In the genomic region with DNA sequence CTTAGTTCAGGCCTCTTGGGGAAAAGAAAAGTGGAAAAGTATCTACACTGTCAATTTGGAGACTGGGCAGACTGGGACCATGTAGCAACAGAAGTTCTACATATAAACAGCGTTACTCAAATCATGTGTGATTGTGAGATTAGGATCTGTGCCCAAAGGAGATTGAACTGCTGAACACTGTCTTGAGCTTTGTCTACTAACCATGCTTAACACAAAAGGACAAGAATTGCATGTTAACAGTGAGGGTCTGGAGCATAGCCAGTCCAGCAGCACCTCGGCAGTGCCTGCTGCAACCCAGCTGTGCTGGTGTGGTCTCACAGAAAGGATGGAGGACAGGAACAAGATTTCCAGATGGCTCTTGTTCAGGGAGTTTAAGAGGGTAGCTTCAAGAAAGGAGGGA, we compare ENCODE assay signal across 10 cellular contexts. TPM values are rescaled to one million over a fixed set of nuclear protein-coding genes. Genes with fewer than 3 reads are reported as not detected.
DNase-seq lines count a peak whose midpoint lies in the region; ATAC-seq, FAIRE-seq and TF ChIP-seq lines count a peak whose summit lies in the region.
"Had no signal": no experiment of that assay in that cellular context is flagged by ENCODE, and none has a peak within 500 bp of the region (broad histone marks: within the 10 kb centered on the region; RNA-seq: fewer than 3 reads in every experiment).

No MANE protein-coding gene starts in this region.

- H3K79me1 ChIP-seq in IMR-90 (ENCODE audit: low read depth in 1 of 2, low read length in 2 of 2), result peaks cover 30 to 77% of the 10 kb centered on the region in 2 experiments

- no peak overlapping the region for H3K18ac ChIP-seq in IMR-90 (ENCODE audit: low read depth, low read length)

- H3K4me1 Mint-ChIP-seq in CD4-positive, CD25-positive, alpha-beta regulatory T cell, result peaks cover 41 to 84% (median 74%) of the 10 kb centered on the region in 4 donors
- peaks cover 32 to 73% (median 55%) of the 10 kb centered on the region in 7 donors for H3K4me1 Mint-ChIP-seq in naive thymus-derived CD4-positive, alpha-beta T cell

- no peak overlapping the region for H2AK9ac ChIP-seq in IMR-90 (replicated peaks; ENCODE audit: low read depth, low read length, poor library complexity)

- H3K4me1 ChIP-seq in CD4-positive, CD25-positive, alpha-beta regulatory T cell (ENCODE audit: control insufficient read depth, insufficient read depth, low read length, poor library complexity, severe bottlenecking), result peaks cover 82% of the 10 kb centered on the region
- H3K4me1 ChIP-seq in IMR-90 (ENCODE audit: control insufficient read depth, insufficient read depth, low read length), result peaks cover 8% of the 10 kb centered on the region
- peaks cover 5 to 45% of the 10 kb centered on the region in 2 donors for H3K4me1 ChIP-seq in naive thymus-derived CD4-positive, alpha-beta T cell (ENCODE audit: control insufficient read depth in 2 of 2, insufficient read depth in 2 of 2, low read length in 2 of 2)

- H3K14ac ChIP-seq in IMR-90 (replicated peaks; ENCODE audit: low read depth, low read length), result no peak overlapping the region; the same call in 1 of the 2 replicates

- no CpG with 5 or more reads among the region's 2 CpGs for WGBS in IMR-90 (ENCODE audit: extremely low coverage in 2 of 2, insufficient read length in 1 of 2), 2 experiments

- H3K23ac ChIP-seq in IMR-90 (ENCODE audit: low read depth, low read length), result peak overlapping the region; percentile 46

- dilution Hi-C loops in IMR-90 (cut with HindIII; ENCODE audit: low sequenced_read_pairs, unreplicated experiment), result no loop called here

- H4K8ac ChIP-seq in IMR-90 (ENCODE audit: low read depth in 2 of 2, low read length in 2 of 2), result peak overlapping the region in 1 of 2 experiments; percentile 6; a peak in 1 of 4 replicates

- TF ChIP-seq RAD21 in IMR-90 (IDR thresholded peaks at IDR 0.05; ENCODE audit: low read length), result no peak

- H3K9me3 Mint-ChIP-seq in CD4-positive, CD25-positive, alpha-beta regulatory T cell, result peaks cover 0 to 2% (median 0%) of the 10 kb centered on the region in 7 donors
- H3K9me3 Mint-ChIP-seq in naive thymus-derived CD4-positive, alpha-beta T cell, result no peaks in the 10 kb centered on the region

- in situ Hi-C loops in IMR-90 (cut with MboI; ENCODE audit: low sequenced_read_pairs), result no loop called here

- peak overlapping the region; percentile 6 to 84 (median 8) for H3K27ac Mint-ChIP-seq in CD4-positive, CD25-positive, alpha-beta regulatory T cell
- peak overlapping the region in 6 of 9 donors; percentile 2 to 82 (median 14) for H3K27ac Mint-ChIP-seq in naive thymus-derived CD4-positive, alpha-beta T cell

- ATAC-seq in CD4-positive, CD25-positive, alpha-beta regulatory T cell (ENCODE audit: low read depth in 2 of 2), result no peak
- ATAC-seq in IMR-90 (ENCODE audit: low read depth), result peak; percentile 32
- ATAC-seq in naive thymus-derived CD4-positive, alpha-beta T cell, result no peak

- H2BK5ac ChIP-seq in IMR-90 (ENCODE audit: low read depth, low read length, poor library complexity, severe bottlenecking), result no peak overlapping the region

- peak overlapping the region; percentile 90 for H3K4me3 ChIP-seq in CD4-positive, CD25-positive, alpha-beta regulatory T cell (ENCODE audit: low read depth, low read length)
- H3K4me3 ChIP-seq in IMR-90 (ENCODE audit: insufficient read depth, low read depth, low read length), result no peak overlapping the region
- no peak overlapping the region for H3K4me3 ChIP-seq in naive thymus-derived CD4-positive, alpha-beta T cell (ENCODE audit: low read length)

- peak overlapping the region; percentile 29 for H2AFZ ChIP-seq in IMR-90 (replicated peaks; ENCODE audit: low read length, poor library complexity)

- no peak overlapping the region for H2AK5ac ChIP-seq in IMR-90 (ENCODE audit: low read depth, low read length)

- no peaks in the 10 kb centered on the region for H3K36me3 Mint-ChIP-seq in CD4-positive, CD25-positive, alpha-beta regulatory T cell
- H3K36me3 Mint-ChIP-seq in naive thymus-derived CD4-positive, alpha-beta T cell, result peaks cover 0 to 7% (median 0%) of the 10 kb centered on the region in 5 donors

- H2BK120ac ChIP-seq in IMR-90 (ENCODE audit: low read depth, low read length), result no peak overlapping the region

- DNase-seq in CD4-positive, CD25-positive, alpha-beta regulatory T cell, result no peak
- peak; percentile 45 for DNase-seq in IMR-90
- peak; percentile 59 for DNase-seq in astrocyte of the hippocampus (ENCODE audit: low read depth, low spot score)
- DNase-seq in naive thymus-derived CD4-positive, alpha-beta T cell, result no peak
- no peak for DNase-seq in D721Med (ENCODE audit: insufficient read length, low spot score)
- no peak for DNase-seq in activated CD4-positive, CD25-positive, alpha-beta regulatory T cell (lab: John Stamatoyannopoulos, UW)
- no peak for DNase-seq in GF-D8 (lab: John Stamatoyannopoulos, UW)
- no peak for DNase-seq in H54 (ENCODE audit: insufficient read length, low spot score)
- DNase-seq: aorta, islet precursor cell had no signal

- H3K4me3 Mint-ChIP-seq in CD4-positive, CD25-positive, alpha-beta regulatory T cell, result peak overlapping the region; percentile 17 to 87 (median 56)
- H3K4me3 Mint-ChIP-seq in naive thymus-derived CD4-positive, alpha-beta T cell, result peak overlapping the region in 1 of 10 donors; percentile 62

- TF ChIP-seq POLR2A in IMR-90 (IDR thresholded peaks at IDR 0.05; ENCODE audit: low read depth, low read length) (no peak), H54 (IDR thresholded peaks at IDR 0.05; ENCODE audit: low read depth, low read length) (no peak)

- BruUV-seq in IMR-90 (replicated peaks; lab: Mats Ljungman, UMichigan), result no TSS peak

- H4K91ac ChIP-seq in IMR-90 (ENCODE audit: insufficient read depth, low read depth, low read length), result no peak overlapping the region

- FAIRE-seq in D721Med (lab: Jason Lieb, UNC), result no peak
- no peak for FAIRE-seq in H54 (lab: Jason Lieb, UNC)

- no peak overlapping the region for H2BK15ac ChIP-seq in IMR-90 (ENCODE audit: low read depth, low read length)

- intact Hi-C loops in IMR-90 (cut with micrococcal nuclease), result no loop called here
- intact Hi-C loops in naive thymus-derived CD4-positive, alpha-beta T cell (cut with micrococcal nuclease), result no loop called here

- POLR2A ChIA-PET in IMR-90 (lab: Charles Lee; ENCODE audit: unreplicated experiment), result no interaction called here
- POLR2A ChIA-PET in naive thymus-derived CD4-positive, alpha-beta T cell (lab: Charles Lee), result no interaction called here

- no peak overlapping the region for H3K9ac ChIP-seq in IMR-90 (ENCODE audit: low read depth, low read length)

- no peaks in the 10 kb centered on the region for H3K36me3 ChIP-seq in CD4-positive, CD25-positive, alpha-beta regulatory T cell (ENCODE audit: control insufficient read depth, insufficient read depth, low read length)
- no peaks in the 10 kb centered on the region; the same call in 1 of the 2 replicates for H3K36me3 ChIP-seq in IMR-90 (ENCODE audit: control insufficient read depth, insufficient read depth, low read length)
- H3K36me3 ChIP-seq in naive thymus-derived CD4-positive, alpha-beta T cell (ENCODE audit: control insufficient read depth in 2 of 3, insufficient read depth in 3 of 3, low read length in 3 of 3), result no peaks in the 10 kb centered on the region

- H3K4ac ChIP-seq in IMR-90 (ENCODE audit: low read depth, low read length), result no peak overlapping the region

- no peak overlapping the region for H3K56ac ChIP-seq in IMR-90 (ENCODE audit: extremely low read depth, insufficient read depth, low read length)

- TF ChIP-seq CTCF in IMR-90 (conservative IDR thresholded peaks at IDR 0.05; ENCODE audit: low read depth, low read length) (no peak), D721Med (IDR thresholded peaks at IDR 0.05; ENCODE audit: insufficient read depth, missing control alignments) (no peak)

- no peak overlapping the region for H4K5ac ChIP-seq in IMR-90 (ENCODE audit: low read depth, low read length)

- H4K20me1 ChIP-seq in IMR-90 (ENCODE audit: insufficient read depth, low read length), result peaks cover 36% of the 10 kb centered on the region

- H3K4me2 ChIP-seq in IMR-90 (ENCODE audit: low read depth, low read length), result peak overlapping the region; percentile 7

- peak overlapping the region; percentile 68 for H3K27ac ChIP-seq in CD4-positive, CD25-positive, alpha-beta regulatory T cell (ENCODE audit: insufficient read depth, low read length, poor library complexity, severe bottlenecking)
- H3K27ac ChIP-seq in IMR-90 (ENCODE audit: insufficient read depth, low read length), result no peak overlapping the region
- no peak overlapping the region for H3K27ac ChIP-seq in naive thymus-derived CD4-positive, alpha-beta T cell (ENCODE audit: low read depth, low read length)

- H3K27me3 ChIP-seq in CD4-positive, CD25-positive, alpha-beta regulatory T cell (ENCODE audit: control insufficient read depth, insufficient read depth, low read length), result no peaks in the 10 kb centered on the region
- no peaks in the 10 kb centered on the region for H3K27me3 ChIP-seq in IMR-90 (ENCODE audit: control insufficient read depth, insufficient read depth, low read length)
- H3K27me3 ChIP-seq in naive thymus-derived CD4-positive, alpha-beta T cell (ENCODE audit: control insufficient read depth in 2 of 2, insufficient read depth in 2 of 2, low read length in 2 of 2), result no peaks in the 10 kb centered on the region

- CTCF ChIA-PET in IMR-90 (lab: Yijun Ruan, JAX), result no interaction called here
- CTCF ChIA-PET in naive thymus-derived CD4-positive, alpha-beta T cell (lab: Charles Lee), result no interaction called here

- H3K9me1 ChIP-seq in IMR-90 (ENCODE audit: insufficient read depth, low read length), result peaks cover 4% of the 10 kb centered on the region; the same call in 1 of the 2 replicates

- H2BK20ac ChIP-seq in IMR-90 (ENCODE audit: low read depth, low read length), result no peak overlapping the region

- no peaks in the 10 kb centered on the region for H3K27me3 Mint-ChIP-seq in CD4-positive, CD25-positive, alpha-beta regulatory T cell
- H3K27me3 Mint-ChIP-seq in naive thymus-derived CD4-positive, alpha-beta T cell, result no peaks in the 10 kb centered on the region

- no peaks in the 10 kb centered on the region for H3K9me3 ChIP-seq in CD4-positive, CD25-positive, alpha-beta regulatory T cell (ENCODE audit: control insufficient read depth in 2 of 2, low read length in 2 of 2)
- H3K9me3 ChIP-seq in IMR-90 (ENCODE audit: control insufficient read depth, insufficient read depth, low read length), result no peaks in the 10 kb centered on the region
- H3K9me3 ChIP-seq in naive thymus-derived CD4-positive, alpha-beta T cell (ENCODE audit: control insufficient read depth in 2 of 3, low read length in 3 of 3), result no peaks in the 10 kb centered on the region

TF ChIP-seq in IMR-90, 13 proteins besides CTCF, POLR2A, EP300 and RAD21 (continues in another document):
- TF ChIP-seq RFX5 (IDR thresholded peaks at IDR 0.05; ENCODE audit: low read depth, low read length) (no peak), RCOR1 (IDR thresholded peaks at IDR 0.05; ENCODE audit: insufficient replicate concordance, low read length) (no peak)

RNA-seq across cellular contexts. Expression of a gene that starts 5.7 kb away (rescaled TPM):
- 60.0 TPM for total RNA-seq in CD4-positive, CD25-positive, alpha-beta regulatory T cell
- polyA plus RNA-seq in CD4-positive, CD25-positive, alpha-beta regulatory T cell, result 10 to 100 TPM; 22.9 to 35.3 (median 33.8) TPM
- total RNA-seq in IMR-90 (2012; rRNA removed), result 112 and 115 TPM in 2 replicates
- polyA plus RNA-seq in IMR-90 (2012; rRNA removed), result 149 and 179 TPM in 2 replicates
- polyA plus RNA-seq in IMR-90 (2012; cell fraction: cytosol; rRNA removed), result 132 and 150 TPM in 2 replicates
- 57.8 and 161 TPM in 2 replicates for polyA plus RNA-seq in IMR-90 (2012; cell fraction: nucleus; rRNA removed; ENCODE audit: low replicate concordance)
- total RNA-seq in naive thymus-derived CD4-positive, alpha-beta T cell, result 10 to 100 TPM; 12.5 to 36.6 (median 15.2) TPM
- polyA plus RNA-seq in naive thymus-derived CD4-positive, alpha-beta T cell, result 10 to 100 TPM; 10.3 to 10.4 TPM

Comparison
In these comparisons a context has a peak if more than half of its experiments do, and no peak if none do; other contexts are left out.
1. DNase-seq: peak in IMR-90 (single experiment) and astrocyte of the hippocampus (single experiment); none in CD4-positive, CD25-positive, alpha-beta regulatory T cell (0 of 3), naive thymus-derived CD4-positive, alpha-beta T cell (0 of 9), D721Med (single experiment), activated CD4-positive, CD25-positive, alpha-beta regulatory T cell (0 of 4), GF-D8 (single experiment) and H54 (single experiment).